Comparison of ENCODE assay signal across 8 cellular contexts in the genomic region with DNA sequence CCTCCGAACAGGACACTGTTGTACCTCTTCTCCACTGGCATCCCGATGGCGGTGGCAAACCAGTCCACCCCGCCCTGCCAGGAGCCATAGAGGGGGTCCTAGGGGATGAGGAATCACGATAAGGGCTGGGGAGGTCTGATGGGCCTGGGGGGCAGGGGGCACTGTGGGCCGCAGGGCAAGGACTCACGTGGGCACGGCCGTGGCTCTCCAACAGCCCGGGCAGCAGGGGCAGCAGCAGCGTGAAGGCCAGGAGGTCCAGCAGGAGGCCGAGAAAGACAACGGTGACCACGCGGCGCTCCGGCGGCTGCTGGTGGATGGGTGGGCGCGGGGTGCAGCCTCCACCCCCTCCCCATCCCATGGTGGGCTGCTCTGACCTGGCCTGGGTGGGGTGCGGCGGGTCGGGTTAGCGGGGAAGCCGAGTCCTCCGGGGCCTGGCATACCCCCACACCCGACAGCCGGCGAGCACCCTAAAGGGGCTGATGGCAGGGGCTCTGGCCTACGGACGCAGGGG. TPM values are rescaled to one million over a fixed set of nuclear protein-coding genes. Genes with fewer than 3 reads are reported as not detected.
A peak's percentile ranks its signal among the peaks of the same experiment; 100 is the strongest.
DNase-seq lines count a peak whose midpoint lies in the region; ATAC-seq and TF ChIP-seq lines count a peak whose summit lies in the region.

No MANE protein-coding gene starts in this region.

- H3K4me3 ChIP-seq in HEK293 (ENCODE audit: low read depth, low read length) (peak overlapping the region; percentile 92), iPS-18a (ENCODE audit: low read length) (peak overlapping the region; percentile 60), spleen (peak overlapping the region; percentile 71 to 97 (median 88))

- 12 to 38% (median 25%) methylated on average over 24 to 31 of the region's 31 CpGs for WGBS in spleen, 5 donors

- peaks cover 32% of the 10 kb centered on the region for H3K4me1 Mint-ChIP-seq in activated naive CD8-positive, alpha-beta T cell treated with anti-CD3 and anti-CD28 coated beads, Interleukin-2, amount 10 ng/mL, durations not matched to agents 7 days and 5 days

- no peak for TF ChIP-seq CTCF in HEK293 (tag by site-specific recombination; IDR thresholded peaks at IDR 0.05)
- no peak for TF ChIP-seq CTCF in spleen (IDR thresholded peaks at IDR 0.05 in 8 of 11, conservative IDR thresholded peaks at IDR 0.05 in 3 of 11)

- peak overlapping the region; percentile 79 for H3K4me3 Mint-ChIP-seq in activated naive CD8-positive, alpha-beta T cell treated with anti-CD3 and anti-CD28 coated beads, Interleukin-2, amount 10 ng/mL, durations not matched to agents 7 days and 5 days

- peak overlapping the region; percentile 48 for H3K9ac ChIP-seq in iPS-18a (ENCODE audit: low read length)

- H3K27ac Mint-ChIP-seq in activated naive CD8-positive, alpha-beta T cell treated with anti-CD3 and anti-CD28 coated beads, Interleukin-2, amount 10 ng/mL, durations not matched to agents 7 days and 5 days = peak overlapping the region; percentile 88

- no peaks in the 10 kb centered on the region for H3K27me3 ChIP-seq in iPS-18a (ENCODE audit: control insufficient read depth, insufficient read depth, low read length)
- no peaks in the 10 kb centered on the region for H3K27me3 ChIP-seq in spleen (replicated peaks in 1 of 7)

- H3K36me3 ChIP-seq in HEK293 (ENCODE audit: control insufficient read depth in 2 of 2, insufficient read depth in 1 of 2, low read length in 2 of 2) = peaks cover 6 to 71% of the 10 kb centered on the region in 2 experiments; a peak in 2 of 3 replicates
- peaks cover 29% of the 10 kb centered on the region for H3K36me3 ChIP-seq in iPS-18a (ENCODE audit: control insufficient read depth, low read depth, low read length)
- peaks cover 0 to 51% (median 42%) of the 10 kb centered on the region in 6 donors for H3K36me3 ChIP-seq in spleen

- H3K4me1 ChIP-seq in HEK293 (ENCODE audit: control insufficient read depth, insufficient read depth, low read length) = no peaks in the 10 kb centered on the region; the same call in 1 of the 2 replicates
- H3K4me1 ChIP-seq in iPS-18a (ENCODE audit: control insufficient read depth, low read depth, low read length) = peaks cover 4% of the 10 kb centered on the region
- H3K4me1 ChIP-seq in spleen = peaks cover 40 to 88% (median 64%) of the 10 kb centered on the region in 6 donors

- H3K9me3 ChIP-seq in HEK293 (ENCODE audit: control insufficient read depth, insufficient read depth, low read depth, low read length) (no peaks in the 10 kb centered on the region), iPS-18a (ENCODE audit: control insufficient read depth, low read depth, low read length) (no peaks in the 10 kb centered on the region), spleen (no peaks in the 10 kb centered on the region)

- CTCF ChIA-PET in HEK293 (lab: Yijun Ruan, JAX) = no interaction called here

- no peaks in the 10 kb centered on the region for H3K27me3 Mint-ChIP-seq in activated naive CD8-positive, alpha-beta T cell treated with anti-CD3 and anti-CD28 coated beads, Interleukin-2, amount 10 ng/mL, durations not matched to agents 7 days and 5 days

- peaks cover 10% of the 10 kb centered on the region for H3K36me3 Mint-ChIP-seq in activated naive CD8-positive, alpha-beta T cell treated with anti-CD3 and anti-CD28 coated beads, Interleukin-2, amount 10 ng/mL, durations not matched to agents 7 days and 5 days

- no peak overlapping the region; the same call in 1 of the 2 replicates for H3K27ac ChIP-seq in HEK293 (ENCODE audit: extremely low read depth, low read depth, low read length)
- no peak overlapping the region for H3K27ac ChIP-seq in iPS-18a (ENCODE audit: low read length)
- H3K27ac ChIP-seq in spleen = peak overlapping the region; percentile 90 to 99 (median 94)

- peak; percentile 43 for DNase-seq in activated naive CD8-positive, alpha-beta T cell treated with anti-CD3 and anti-CD28 coated beads, Interleukin-2, amount 10 ng/mL, durations not matched to agents 7 days and 5 days
- DNase-seq in spleen (no peak), kidney glomerular epithelial cell (lab: John Stamatoyannopoulos, UW) (no peak)

- H3K9me3 Mint-ChIP-seq in activated naive CD8-positive, alpha-beta T cell treated with anti-CD3 and anti-CD28 coated beads, Interleukin-2, amount 10 ng/mL, durations not matched to agents 7 days and 5 days = no peaks in the 10 kb centered on the region

- no peak for ATAC-seq in activated naive CD8-positive, alpha-beta T cell treated with anti-CD3 and anti-CD28 coated beads, Interleukin-2, amount 10 ng/mL, durations not matched to agents 7 days and 5 days (ENCODE audit: low read depth)
- no peak for ATAC-seq in HG02852 (IDR thresholded peaks at IDR 0.05; ENCODE audit: unreplicated experiment)
- no peak for ATAC-seq in HG02938 (IDR thresholded peaks at IDR 0.05; ENCODE audit: unreplicated experiment)
- ATAC-seq in GM21528 (IDR thresholded peaks at IDR 0.05; ENCODE audit: low FRiP score, unreplicated experiment) = no peak

- intact Hi-C loops in spleen (cut with DNase I; ENCODE audit: low total_unique reads) = loop anchor here (10.0 kb wide), 1 partner anchor 179 kb away; a partner anchor contains a TSS

- POLR2A ChIA-PET in HEK293 (lab: Yijun Ruan, JAX) = no interaction called here
- POLR2A ChIA-PET in activated naive CD8-positive, alpha-beta T cell treated with anti-CD3 and anti-CD28 coated beads, Interleukin-2, amount 10 ng/mL, durations not matched to agents 7 days and 5 days (lab: Charles Lee) = no interaction called here

- TF ChIP-seq POLR2A in spleen (IDR thresholded peaks at IDR 0.05) = no peak

TF ChIP-seq in HEK293, 187 proteins besides CTCF, POLR2A, EP300 and RAD21:
- TF ChIP-seq, protein P1, sequence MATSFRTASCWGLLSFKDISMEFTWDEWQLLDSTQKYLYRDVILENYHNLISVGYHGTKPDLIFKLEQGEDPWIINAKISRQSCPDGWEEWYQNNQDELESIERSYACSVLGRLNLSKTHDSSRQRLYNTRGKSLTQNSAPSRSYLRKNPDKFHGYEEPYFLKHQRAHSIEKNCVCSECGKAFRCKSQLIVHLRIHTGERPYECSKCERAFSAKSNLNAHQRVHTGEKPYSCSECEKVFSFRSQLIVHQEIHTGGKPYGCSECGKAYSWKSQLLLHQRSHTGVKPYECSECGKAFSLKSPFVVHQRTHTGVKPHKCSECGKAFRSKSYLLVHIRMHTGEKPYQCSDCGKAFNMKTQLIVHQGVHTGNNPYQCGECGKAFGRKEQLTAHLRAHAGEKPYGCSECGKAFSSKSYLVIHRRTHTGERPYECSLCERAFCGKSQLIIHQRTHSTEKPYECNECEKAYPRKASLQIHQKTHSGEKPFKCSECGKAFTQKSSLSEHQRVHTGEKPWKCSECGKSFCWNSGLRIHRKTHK (tag by site-specific recombination; IDR thresholded peaks at IDR 0.05) = no peak
- TF ChIP-seq, protein P2, sequence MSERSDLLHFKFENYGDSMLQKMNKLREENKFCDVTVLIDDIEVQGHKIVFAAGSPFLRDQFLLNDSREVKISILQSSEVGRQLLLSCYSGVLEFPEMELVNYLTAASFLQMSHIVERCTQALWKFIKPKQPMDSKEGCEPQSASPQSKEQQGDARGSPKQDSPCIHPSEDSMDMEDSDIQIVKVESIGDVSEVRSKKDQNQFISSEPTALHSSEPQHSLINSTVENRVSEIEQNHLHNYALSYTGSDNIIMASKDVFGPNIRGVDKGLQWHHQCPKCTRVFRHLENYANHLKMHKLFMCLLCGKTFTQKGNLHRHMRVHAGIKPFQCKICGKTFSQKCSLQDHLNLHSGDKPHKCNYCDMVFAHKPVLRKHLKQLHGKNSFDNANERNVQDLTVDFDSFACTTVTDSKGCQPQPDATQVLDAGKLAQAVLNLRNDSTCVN (tag by site-specific recombination; optimal IDR thresholded peaks at IDR 0.05) = peak; percentile 22
- TF ChIP-seq, protein P3, sequence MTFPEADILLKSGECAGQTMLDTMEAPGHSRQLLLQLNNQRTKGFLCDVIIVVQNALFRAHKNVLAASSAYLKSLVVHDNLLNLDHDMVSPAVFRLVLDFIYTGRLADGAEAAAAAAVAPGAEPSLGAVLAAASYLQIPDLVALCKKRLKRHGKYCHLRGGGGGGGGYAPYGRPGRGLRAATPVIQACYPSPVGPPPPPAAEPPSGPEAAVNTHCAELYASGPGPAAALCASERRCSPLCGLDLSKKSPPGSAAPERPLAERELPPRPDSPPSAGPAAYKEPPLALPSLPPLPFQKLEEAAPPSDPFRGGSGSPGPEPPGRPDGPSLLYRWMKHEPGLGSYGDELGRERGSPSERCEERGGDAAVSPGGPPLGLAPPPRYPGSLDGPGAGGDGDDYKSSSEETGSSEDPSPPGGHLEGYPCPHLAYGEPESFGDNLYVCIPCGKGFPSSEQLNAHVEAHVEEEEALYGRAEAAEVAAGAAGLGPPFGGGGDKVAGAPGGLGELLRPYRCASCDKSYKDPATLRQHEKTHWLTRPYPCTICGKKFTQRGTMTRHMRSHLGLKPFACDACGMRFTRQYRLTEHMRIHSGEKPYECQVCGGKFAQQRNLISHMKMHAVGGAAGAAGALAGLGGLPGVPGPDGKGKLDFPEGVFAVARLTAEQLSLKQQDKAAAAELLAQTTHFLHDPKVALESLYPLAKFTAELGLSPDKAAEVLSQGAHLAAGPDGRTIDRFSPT (tag by site-specific recombination; IDR thresholded peaks at IDR 0.05) = peak; percentile 51; the same call in 1 of the 2 replicates
- peak; percentile 27; the same call in 1 of the 2 replicates for TF ChIP-seq GLIS2 (tag by site-specific recombination; IDR thresholded peaks at IDR 0.05)

RNA-seq across cellular contexts. Expression of a gene that starts 29.6 kb away (rescaled TPM):
- 10 to 100 TPM; 36.8 to 40.3 TPM for total RNA-seq in activated naive CD8-positive, alpha-beta T cell treated with anti-CD3 and anti-CD28 coated beads, Interleukin-2, amount 10 ng/mL, durations not matched to agents 7 days and 5 days
- total RNA-seq in spleen = 10 to 100 TPM; 21.1 to 30.5 (median 25.0) TPM
- polyA plus RNA-seq in spleen = 10 to 100 TPM; 10.2 to 20.3 (median 12.2) TPM

RNA-seq across cellular contexts. Expression of a gene that starts 29.8 kb away (rescaled TPM):
- total RNA-seq in activated naive CD8-positive, alpha-beta T cell treated with anti-CD3 and anti-CD28 coated beads, Interleukin-2, amount 10 ng/mL, durations not matched to agents 7 days and 5 days = 1 to 10 TPM; 2.4 to 3.4 TPM
- total RNA-seq in spleen = 1 to 10 TPM; 1.8 to 4.3 (median 2.6) TPM
- 1 to 10 TPM; 1.0 to 1.7 (median 1.2) TPM for polyA plus RNA-seq in spleen

Comparison
In these comparisons a context has a peak if more than half of its experiments do, and no peak if none do; other contexts are left out.
1. H3K27ac ChIP-seq: peak in spleen (8 of 8); none in HEK293 (single experiment) and iPS-18a (single experiment).
2. Peak in every context shown above with its lines, with median percentiles within 50 percentile points of each other: H3K4me3 ChIP-seq.